Comparison of ENCODE assay signal across 8 cellular contexts in the genomic region with DNA sequence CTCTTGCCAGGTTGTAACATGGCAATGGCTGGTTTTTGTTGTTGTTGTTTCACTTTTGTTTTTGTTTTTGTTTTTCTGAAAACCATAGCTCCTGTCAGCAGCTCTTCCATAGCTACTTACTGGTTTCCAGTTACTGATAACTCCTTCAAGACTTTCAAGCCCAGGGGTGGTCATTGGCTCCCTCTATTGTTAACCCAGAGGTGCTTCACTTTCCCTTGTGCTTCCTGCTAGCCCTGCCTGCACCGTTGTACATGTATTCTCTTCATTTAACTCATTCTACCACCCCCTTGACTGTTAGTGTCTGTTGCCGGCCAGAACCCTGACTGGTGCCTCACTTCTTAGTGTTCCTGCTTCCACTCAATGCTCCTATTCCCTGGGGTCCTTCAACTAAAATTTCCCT.
DNase-seq lines count a peak whose midpoint lies in the region; ATAC-seq and FAIRE-seq lines count a peak whose summit lies in the region.

No MANE protein-coding gene starts in this region.

- no peak for FAIRE-seq in HTR-8/SVneo (lab: Jason Lieb, UNC)

- in situ Hi-C loops in T47D (cut with HindIII; ENCODE audit: low pct_unique_long_range_greater_than_20kb, low sequenced_read_pairs), result no loop called here

- peak; percentile 77 for ATAC-seq in GM21423 (IDR thresholded peaks at IDR 0.05; ENCODE audit: unreplicated experiment)

- DNase-seq in EL (peak; percentile 34), HTR-8/SVneo (ENCODE audit: insufficient read length, low spot score) (peak; percentile 21), T-helper 1 cell (peak; percentile 26 to 84 (median 45)), T47D (ENCODE audit: low read depth in 1 of 2, low spot score in 1 of 2) (peak; percentile 2 to 67), Ammon's horn (ENCODE audit: low spot score) (no peak), nucleus accumbens (lab: John Stamatoyannopoulos, UW) (no peak)
- peak; percentile 67 for DNase-seq in stimulated activated CD4-positive, alpha-beta T cell treated with anti-CD3 and anti-CD28 coated beads, Interleukin-15, amount 100 ng/mL, for 24 hours

Comparison
In these comparisons a context has a peak if more than half of its experiments do, and no peak if none do; other contexts are left out.
1. DNase-seq: peak in EL (single experiment), HTR-8/SVneo (single experiment), T-helper 1 cell (5 of 5), T47D (2 of 2) and stimulated activated CD4-positive, alpha-beta T cell treated with anti-CD3 and anti-CD28 coated beads, Interleukin-15, amount 100 ng/mL, for 24 hours (single experiment); none in Ammon's horn (single experiment) and nucleus accumbens (0 of 56).